Comparison of ENCODE assay signal across 19 cellular contexts in the genomic region with DNA sequence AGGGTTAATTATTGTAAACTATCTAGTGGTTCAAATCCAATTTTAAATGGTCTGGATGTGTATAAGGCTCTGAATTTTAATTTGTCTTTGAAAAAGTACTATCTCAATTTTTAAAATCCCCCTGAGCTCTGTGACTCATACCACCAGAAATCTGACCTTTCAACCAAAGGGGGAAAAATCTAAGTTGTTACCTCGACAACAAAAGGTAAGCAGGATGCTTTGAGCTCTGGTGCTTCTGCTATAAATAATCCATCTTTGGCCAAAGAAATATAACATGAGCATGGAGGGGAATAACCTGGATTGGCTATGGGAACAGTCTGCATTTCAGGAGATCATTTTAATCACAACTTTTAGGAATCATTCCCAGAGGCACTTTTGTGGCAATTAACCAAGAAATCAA.
DNase-seq lines count a peak whose midpoint lies in the region; ATAC-seq, FAIRE-seq and TF ChIP-seq lines count a peak whose summit lies in the region.
"Had no signal": no experiment of that assay in that cellular context is flagged by ENCODE, and none has a peak within 500 bp of the region (broad histone marks: within the 10 kb centered on the region; RNA-seq: fewer than 3 reads in every experiment).

No MANE protein-coding gene starts in this region.

- H3K79me2 ChIP-seq in astrocyte (ENCODE audit: insufficient read depth, low read length) = no peaks in the 10 kb centered on the region
- H3K79me2 ChIP-seq in hepatocyte = no peaks in the 10 kb centered on the region

- no peaks in the 10 kb centered on the region for H3K9me3 Mint-ChIP-seq in astrocyte (ENCODE audit: unreplicated experiment)
- H3K9me3 Mint-ChIP-seq: activated CD4-positive, alpha-beta memory T cell treated with anti-CD3 and anti-CD28 coated beads, Interleukin-2, amount 10 ng/mL, durations not matched to agents 7 days and 5 days had no signal

- H3K4me3 ChIP-seq in A673 (ENCODE audit: low read depth, low read length, poor library complexity, severe bottlenecking) (no peak overlapping the region), astrocyte (ENCODE audit: insufficient read depth, low read depth, low read length) (no peak overlapping the region), hepatocyte (no peak overlapping the region)
- H3K4me3 ChIP-seq: Peyer's patch, sigmoid colon had no signal

- H3K9me2 ChIP-seq in hepatocyte (replicated peaks; ENCODE audit: insufficient read depth) = no peaks in the 10 kb centered on the region

- peak overlapping the region; percentile 5 for H3K4me2 ChIP-seq in astrocyte (ENCODE audit: low read length)
- peak overlapping the region; percentile 28 for H3K4me2 ChIP-seq in hepatocyte

- no peaks in the 10 kb centered on the region for H3K27me3 Mint-ChIP-seq in astrocyte (ENCODE audit: low read depth, unreplicated experiment)

- H3K4me3 Mint-ChIP-seq in astrocyte (ENCODE audit: unreplicated experiment) = no peak overlapping the region
- H3K4me3 Mint-ChIP-seq: activated CD4-positive, alpha-beta memory T cell treated with anti-CD3 and anti-CD28 coated beads, Interleukin-2, amount 10 ng/mL, durations not matched to agents 7 days and 5 days had no signal

- no peaks in the 10 kb centered on the region for H3K9me3 ChIP-seq in A673 (ENCODE audit: low read depth, low read length, poor library complexity, severe bottlenecking)
- H3K9me3 ChIP-seq in astrocyte (ENCODE audit: insufficient read depth, low read depth, low read length) = no peaks in the 10 kb centered on the region
- no peaks in the 10 kb centered on the region for H3K9me3 ChIP-seq in hepatocyte (ENCODE audit: low read depth)
- H3K9me3 ChIP-seq: Caco-2, Peyer's patch, sigmoid colon had no signal

- CTCF ChIA-PET in A673 (lab: Charles Lee) = no interaction called here

- no peak for TF ChIP-seq POLR2A in H54 (IDR thresholded peaks at IDR 0.05; ENCODE audit: low read depth, low read length)

- no peaks in the 10 kb centered on the region for H3K27me3 ChIP-seq in A673 (replicated peaks; ENCODE audit: insufficient read depth, low read depth, low read length, poor library complexity)
- no peaks in the 10 kb centered on the region for H3K27me3 ChIP-seq in astrocyte (ENCODE audit: insufficient read depth, low read length)
- H3K27me3 ChIP-seq in hepatocyte = no peaks in the 10 kb centered on the region
- H3K27me3 ChIP-seq: Peyer's patch, sigmoid colon had no signal

- no TSS peak for BruUV-seq in A673 (replicated peaks; lab: Mats Ljungman, UMichigan)

- no peak overlapping the region for H2AFZ ChIP-seq in astrocyte (ENCODE audit: low read depth, low read length)
- no peak overlapping the region for H2AFZ ChIP-seq in hepatocyte

- ATAC-seq in GM18861 (IDR thresholded peaks at IDR 0.05; ENCODE audit: unreplicated experiment) = no peak
- ATAC-seq: left lobe of liver had no signal

- POLR2A ChIA-PET in A673 (lab: Charles Lee; ENCODE audit: low non-redundant PET) = no interaction called here

- peaks cover 2% of the 10 kb centered on the region for H3K4me1 Mint-ChIP-seq in astrocyte (ENCODE audit: low read depth, unreplicated experiment)
- H3K4me1 Mint-ChIP-seq: activated CD4-positive, alpha-beta memory T cell treated with anti-CD3 and anti-CD28 coated beads, Interleukin-2, amount 10 ng/mL, durations not matched to agents 7 days and 5 days had no signal

- peak overlapping the region; percentile 15 for H3K9ac ChIP-seq in astrocyte (ENCODE audit: low read length)

- H3K4me1 ChIP-seq in A673 (ENCODE audit: insufficient read depth, low read length, poor library complexity, severe bottlenecking) (peaks cover 17% of the 10 kb centered on the region), astrocyte (ENCODE audit: insufficient read depth, low read length) (peaks cover 4% of the 10 kb centered on the region), hepatocyte (ENCODE audit: insufficient read depth) (peaks cover 6% of the 10 kb centered on the region)
- H3K4me1 ChIP-seq: Caco-2, sigmoid colon had no signal

- FAIRE-seq in H54 (lab: Jason Lieb, UNC) = peak; percentile 36
- FAIRE-seq in astrocyte (lab: Jason Lieb, UNC) = no peak
- FAIRE-seq in RCC 7860 (lab: Jason Lieb, UNC) = no peak
- FAIRE-seq: H1 had no signal

- H3K27ac ChIP-seq in A673 (ENCODE audit: low read depth, low read length, poor library complexity, severe bottlenecking) (peak overlapping the region; percentile 59), astrocyte (ENCODE audit: low read depth, low read length) (peak overlapping the region; percentile 41), hepatocyte (peak overlapping the region; percentile 28)
- H3K27ac ChIP-seq: Peyer's patch had no signal

- H4K20me1 ChIP-seq in astrocyte (ENCODE audit: insufficient read depth, low read length) = no peaks in the 10 kb centered on the region
- H4K20me1 ChIP-seq in hepatocyte (ENCODE audit: insufficient read depth, poor library complexity, severe bottlenecking) = no peaks in the 10 kb centered on the region

- WGBS in hepatocyte (ENCODE audit: low lambda C conversion rate, missing lambda C conversion rate) = 0% methylated on average over 1 of the region's 1 CpG

- H3K36me3 ChIP-seq in A673 (ENCODE audit: insufficient read depth, low read length, poor library complexity, severe bottlenecking) = no peaks in the 10 kb centered on the region
- H3K36me3 ChIP-seq in astrocyte (ENCODE audit: insufficient read depth, low read length) = no peaks in the 10 kb centered on the region
- no peaks in the 10 kb centered on the region for H3K36me3 ChIP-seq in hepatocyte (replicated peaks; ENCODE audit: insufficient read depth, low read depth)
- H3K36me3 ChIP-seq: Peyer's patch, sigmoid colon had no signal

- intact Hi-C loops in A673 (cut with micrococcal nuclease; ENCODE audit: unreplicated experiment) = no loop called here

- TF ChIP-seq CTCF in A673 (conservative IDR thresholded peaks at IDR 0.05; ENCODE audit: low read depth, low read length) (no peak), astrocyte (IDR thresholded peaks at IDR 0.05; ENCODE audit: insufficient read depth, low read depth, low read length) (no peak), hepatocyte (IDR thresholded peaks at IDR 0.05; ENCODE audit: poor library complexity) (no peak)

- no peaks in the 10 kb centered on the region for H3K36me3 Mint-ChIP-seq in astrocyte (ENCODE audit: low read depth, unreplicated experiment)

- DNase-seq in A673 (ENCODE audit: low spot score) = no peak
- DNase-seq in H54 (ENCODE audit: insufficient read length, low spot score) = no peak
- peak; percentile 41 for DNase-seq in astrocyte (ENCODE audit: low read depth)
- DNase-seq in hepatocyte (ENCODE audit: low spot score) = no peak
- no peak for DNase-seq in stimulated activated naive CD4-positive, alpha-beta T cell (lab: John Stamatoyannopoulos, UW)
- DNase-seq in RKO (ENCODE audit: low spot score) = no peak
- DNase-seq in RCC 7860 (ENCODE audit: low spot score) = no peak
- DNase-seq: activated CD4-positive, alpha-beta memory T cell treated with anti-CD3 and anti-CD28 coated beads, Interleukin-2, amount 10 ng/mL, durations not matched to agents 7 days and 5 days; activated T-cell treated with anti-CD3 and anti-CD28 coated beads, Interleukin-2, amount 50 U/mL, for 48 hours; Caco-2; central memory CD4-positive, alpha-beta T cell; GF-D8; Karpas-422; Peyer's patch; sigmoid colon; stimulated activated CD4-positive, alpha-beta T cell treated with anti-CD3 and anti-CD28 coated beads, Interleukin-2, amount 100 ng/mL, for 48 hours had no signal

- H3K27ac Mint-ChIP-seq in astrocyte (ENCODE audit: unreplicated experiment) = no peak overlapping the region
- H3K27ac Mint-ChIP-seq: activated CD4-positive, alpha-beta memory T cell treated with anti-CD3 and anti-CD28 coated beads, Interleukin-2, amount 10 ng/mL, durations not matched to agents 7 days and 5 days had no signal
